In the genomic region with DNA sequence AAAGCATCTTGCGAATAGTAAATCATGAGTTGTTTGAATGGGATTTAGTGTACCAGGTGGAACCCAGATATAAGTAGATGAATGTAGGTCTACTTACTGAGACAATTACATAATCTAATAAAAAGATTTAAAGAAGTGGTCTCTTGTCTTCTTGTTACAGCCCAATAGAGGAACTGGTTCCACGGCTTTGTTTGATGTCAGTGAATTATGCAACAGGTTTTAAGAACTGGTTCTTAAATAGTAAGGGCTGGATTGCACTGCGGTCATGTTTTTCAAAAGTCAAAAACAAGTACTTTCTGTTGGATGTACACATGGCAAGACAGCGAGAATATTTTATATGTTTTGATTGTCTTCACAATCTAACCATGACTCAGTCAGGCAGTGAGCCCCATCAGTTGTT, we compare ENCODE assay signal across 15 cellular contexts. TPM values are rescaled to one million over a fixed set of nuclear protein-coding genes. Genes with fewer than 3 reads are reported as not detected.
A peak's percentile ranks its signal among the peaks of the same experiment; 100 is the strongest.
DNase-seq lines count a peak whose midpoint lies in the region; ATAC-seq and TF ChIP-seq lines count a peak whose summit lies in the region.
"Had no signal": no experiment of that assay in that cellular context is flagged by ENCODE, and none has a peak within 500 bp of the region (broad histone marks: within the 10 kb centered on the region; RNA-seq: fewer than 3 reads in every experiment).

No MANE protein-coding gene starts in this region.

- H3K27me3 ChIP-seq in PC-3 (ENCODE audit: low read length) (no peaks in the 10 kb centered on the region), gastroesophageal sphincter (no peaks in the 10 kb centered on the region)

- DNase-seq in LoVo (ENCODE audit: low spot score), result peak; percentile 10
- peak; percentile 58 for DNase-seq in PC-3
- peak; percentile 24 for DNase-seq in left kidney (ENCODE audit: low read depth, low spot score)
- no peak for DNase-seq in type B pancreatic cell (ENCODE audit: extremely low spot score, unreplicated experiment)
- DNase-seq in GDM1 (lab: John Stamatoyannopoulos, UW), result no peak
- DNase-seq in T1000 (lab: John Stamatoyannopoulos, UW), result no peak
- DNase-seq: activated CD4-positive, alpha-beta T cell treated with anti-CD3 and anti-CD28 coated beads, Interleukin-2, amount 10 ng/mL, durations not matched to agents 24 days and 14 days; amygdala; central memory CD4-positive, alpha-beta T cell; GM23248; NCI-H226; stimulated activated CD4-positive, alpha-beta T cell treated with anti-CD3 and anti-CD28 coated beads, Interleukin-4, amount 100 ng/mL, for 4 hours; stimulated activated CD8-positive, alpha-beta memory T cell treated with anti-CD3 and anti-CD28 coated beads, Interleukin-4, amount 100 ng/mL, for 48 hours had no signal

- H3K27ac Mint-ChIP-seq in type B pancreatic cell, result peak overlapping the region; percentile 22
- H3K27ac Mint-ChIP-seq: activated CD4-positive, alpha-beta T cell treated with anti-CD3 and anti-CD28 coated beads, Interleukin-2, amount 10 ng/mL, durations not matched to agents 24 days and 14 days had no signal

- no peak overlapping the region for H3K4me3 Mint-ChIP-seq in type B pancreatic cell
- H3K4me3 Mint-ChIP-seq: activated CD4-positive, alpha-beta T cell treated with anti-CD3 and anti-CD28 coated beads, Interleukin-2, amount 10 ng/mL, durations not matched to agents 24 days and 14 days had no signal

- TF ChIP-seq POLR2A in gastroesophageal sphincter (IDR thresholded peaks at IDR 0.05), result no peak

- H3K27me3 Mint-ChIP-seq in type B pancreatic cell, result no peaks in the 10 kb centered on the region

- no TSS peak for BruUV-seq in PC-3 (replicated peaks; lab: Mats Ljungman, UMichigan)

- H3K36me3 ChIP-seq in PC-3 (ENCODE audit: low read depth, low read length), result no peaks in the 10 kb centered on the region
- H3K36me3 ChIP-seq in gastroesophageal sphincter, result no peaks in the 10 kb centered on the region
- H3K36me3 ChIP-seq: SJSA1 had no signal

- no peak overlapping the region for H2AFZ ChIP-seq in PC-3 (ENCODE audit: low read length)
- H2AFZ ChIP-seq: GM23248 had no signal

- peaks cover 3% of the 10 kb centered on the region; the same call in 1 of the 2 replicates for H3K4me1 ChIP-seq in PC-3 (ENCODE audit: insufficient read depth, low read length)
- no peaks in the 10 kb centered on the region for H3K4me1 ChIP-seq in gastroesophageal sphincter
- H3K4me1 ChIP-seq: SJSA1 had no signal

- 77 to 93% methylated on average over 4 of the region's 4 CpGs for WGBS in gastroesophageal sphincter (ENCODE audit: low coverage in 1 of 2), 2 donors

- H3F3A ChIP-seq in PC-3 (ENCODE audit: low read length, unreplicated experiment), result no peaks in the 10 kb centered on the region

- no peaks in the 10 kb centered on the region for H3K4me1 Mint-ChIP-seq in type B pancreatic cell (ENCODE audit: unreplicated experiment)
- H3K4me1 Mint-ChIP-seq: activated CD4-positive, alpha-beta T cell treated with anti-CD3 and anti-CD28 coated beads, Interleukin-2, amount 10 ng/mL, durations not matched to agents 24 days and 14 days had no signal

- TF ChIP-seq CTCF in PC-3 (conservative IDR thresholded peaks at IDR 0.05; ENCODE audit: low read depth, low read length) (no peak), type B pancreatic cell (conservative IDR thresholded peaks at IDR 0.05) (no peak), gastroesophageal sphincter (IDR thresholded peaks at IDR 0.05) (no peak)

- H3K79me2 ChIP-seq in PC-3 (ENCODE audit: low read length), result no peaks in the 10 kb centered on the region

- H3K9me2 ChIP-seq in PC-3 (replicated peaks; ENCODE audit: low read length), result no peaks in the 10 kb centered on the region

- no peak overlapping the region for H3K4me2 ChIP-seq in PC-3 (ENCODE audit: low read length)

- H3K36me3 Mint-ChIP-seq in type B pancreatic cell, result no peaks in the 10 kb centered on the region

- H3K27ac ChIP-seq in PC-3 (ENCODE audit: low read length), result no peak overlapping the region
- H3K27ac ChIP-seq in gastroesophageal sphincter, result no peak overlapping the region
- H3K27ac ChIP-seq: GM23248, SJSA1 had no signal

- no peaks in the 10 kb centered on the region for H4K20me1 ChIP-seq in PC-3 (ENCODE audit: low read length)

- no peak overlapping the region for H3K9ac ChIP-seq in PC-3 (ENCODE audit: low read length)
- H3K9ac ChIP-seq: GM23248 had no signal

- CTCF ChIA-PET in PC-3 (lab: Charles Lee), result no interaction called here

- no peak for TF ChIP-seq EP300 in gastroesophageal sphincter (IDR thresholded peaks at IDR 0.05)

- intact Hi-C loops in PC-3 (cut with micrococcal nuclease), result no loop called here

- H3K9me3 Mint-ChIP-seq in type B pancreatic cell, result no peaks in the 10 kb centered on the region
- H3K9me3 Mint-ChIP-seq: activated CD4-positive, alpha-beta T cell treated with anti-CD3 and anti-CD28 coated beads, Interleukin-2, amount 10 ng/mL, durations not matched to agents 24 days and 14 days had no signal

- no peaks in the 10 kb centered on the region for H3K9me3 ChIP-seq in PC-3 (ENCODE audit: low read length)
- H3K9me3 ChIP-seq in gastroesophageal sphincter, result no peaks in the 10 kb centered on the region
- H3K9me3 ChIP-seq: SJSA1 had no signal

- H3K4me3 ChIP-seq in PC-3 (ENCODE audit: low read length) (no peak overlapping the region), gastroesophageal sphincter (no peak overlapping the region)
- H3K4me3 ChIP-seq: GM23248, SJSA1 had no signal

- POLR2A ChIA-PET in PC-3 (lab: Charles Lee; ENCODE audit: unreplicated experiment), result no interaction called here

- ATAC-seq in PC-3 (no peak), gastroesophageal sphincter (no peak)

RNA-seq across cellular contexts. Expression of gene SLC9A2, which starts 15.4 kb away (rescaled TPM):
- 7.1 and 8.8 TPM in 2 replicates for total RNA-seq in PC-3 (2014; rRNA removed)
- total RNA-seq in type B pancreatic cell (ENCODE audit: low replicate concordance), result 6.3 and 10.0 TPM in 2 replicates
- under 1 TPM in 1 of 4 donors, not detected in 3; 0.57 TPM for total RNA-seq in gastroesophageal sphincter
- total RNA-seq: activated CD4-positive, alpha-beta T cell treated with anti-CD3 and anti-CD28 coated beads, Interleukin-2, amount 10 ng/mL, durations not matched to agents 24 days and 14 days; GM23248 had no signal

Comparison
In these comparisons a context has a peak if more than half of its experiments do, and no peak if none do; other contexts are left out.
1. DNase-seq: peak in LoVo (single experiment), PC-3 (single experiment) and left kidney (single experiment); none in type B pancreatic cell (single experiment), GDM1 (single experiment) and T1000 (single experiment).